ENCODE assay signal across 10 cellular contexts in the genomic region with DNA sequence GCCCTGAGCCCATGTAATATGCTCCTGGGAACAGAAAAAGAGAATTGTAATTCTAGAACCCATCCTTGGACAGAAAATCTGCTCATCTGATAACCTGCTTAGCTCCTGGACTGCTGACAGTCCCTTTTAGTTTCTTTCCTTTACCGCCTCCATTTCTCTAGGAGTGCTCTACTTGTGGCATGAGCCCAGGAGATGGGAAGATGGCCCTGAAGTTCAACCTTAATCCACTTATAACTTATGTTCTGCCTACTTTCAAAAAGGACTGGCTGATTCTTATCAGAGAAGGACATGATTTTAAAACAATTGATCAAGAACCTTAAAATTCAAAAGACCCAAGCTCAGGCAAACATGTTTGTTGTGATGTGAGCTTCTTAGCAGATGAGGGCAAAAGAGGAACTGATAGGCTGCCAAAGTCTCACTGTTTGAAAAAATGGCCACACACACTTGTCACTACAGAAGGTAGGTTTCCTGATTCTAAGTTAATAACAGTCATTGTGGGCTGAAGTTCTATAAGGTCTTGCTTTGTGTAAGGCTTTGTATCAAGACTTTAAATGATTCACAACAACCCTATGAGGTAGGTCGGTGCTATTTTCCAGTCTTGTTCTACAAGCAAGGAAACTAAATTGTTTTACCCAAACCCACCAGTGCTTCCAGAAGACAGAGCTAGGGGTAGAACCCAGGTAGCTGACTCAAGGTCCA.
DNase-seq lines count a peak whose midpoint lies in the region; ATAC-seq lines count a peak whose summit lies in the region.
"Had no signal": no experiment of that assay in that cellular context is flagged by ENCODE, and none has a peak within 500 bp of the region (broad histone marks: within the 10 kb centered on the region; RNA-seq: fewer than 3 reads in every experiment).

No MANE protein-coding gene starts in this region.

- peak; percentile 61 for ATAC-seq in HG02763 (IDR thresholded peaks at IDR 0.05; ENCODE audit: unreplicated experiment)
- peak; percentile 64 for ATAC-seq in stimulated activated effector memory CD8-positive, alpha-beta T cell treated with anti-CD3 and anti-CD28 coated beads, Interleukin-12 subunit alpha, Interleukin-12 subunit beta, amount 100 ng/mL, for 72 hours
- ATAC-seq: HCT116 had no signal

- H3K27ac Mint-ChIP-seq in stimulated activated effector memory CD8-positive, alpha-beta T cell treated with anti-CD3 and anti-CD28 coated beads, Interleukin-12 subunit alpha, Interleukin-12 subunit beta, amount 100 ng/mL, for 72 hours = peak overlapping the region; percentile 81

- peak overlapping the region; percentile 17 for H3K4me3 Mint-ChIP-seq in stimulated activated effector memory CD8-positive, alpha-beta T cell treated with anti-CD3 and anti-CD28 coated beads, Interleukin-12 subunit alpha, Interleukin-12 subunit beta, amount 100 ng/mL, for 72 hours

- H3K36me3 Mint-ChIP-seq in stimulated activated effector memory CD8-positive, alpha-beta T cell treated with anti-CD3 and anti-CD28 coated beads, Interleukin-12 subunit alpha, Interleukin-12 subunit beta, amount 100 ng/mL, for 72 hours = peaks cover 6% of the 10 kb centered on the region

- peaks cover 66% of the 10 kb centered on the region for H3K4me1 Mint-ChIP-seq in stimulated activated effector memory CD8-positive, alpha-beta T cell treated with anti-CD3 and anti-CD28 coated beads, Interleukin-12 subunit alpha, Interleukin-12 subunit beta, amount 100 ng/mL, for 72 hours

- no peaks in the 10 kb centered on the region for H3K9me3 Mint-ChIP-seq in stimulated activated effector memory CD8-positive, alpha-beta T cell treated with anti-CD3 and anti-CD28 coated beads, Interleukin-12 subunit alpha, Interleukin-12 subunit beta, amount 100 ng/mL, for 72 hours

- DNase-seq in NOMO-1 treated with DMSO at 0.1 percent for 48 hours (lab: John Stamatoyannopoulos, UW; ENCODE audit: unreplicated experiment) (peak; percentile 32), NOMO-1 treated with dmso at 0.1 percent for 144 hours (lab: John Stamatoyannopoulos, UW; ENCODE audit: unreplicated experiment) (no peak), RPMI8226 (peak; percentile 16), MV-4-11 (lab: John Stamatoyannopoulos, UW) (no peak), nucleus accumbens (lab: John Stamatoyannopoulos, UW) (no peak), NCI-H82 (lab: John Stamatoyannopoulos, UW) (no peak)
- no peak for DNase-seq in stimulated activated effector memory CD8-positive, alpha-beta T cell treated with anti-CD3 and anti-CD28 coated beads, Interleukin-12 subunit alpha, Interleukin-12 subunit beta, amount 100 ng/mL, for 72 hours (ENCODE audit: low spot score in 2 of 2)
- DNase-seq: effector CD8-positive, alpha-beta T cell had no signal

Comparison
In these comparisons a context has a peak if more than half of its experiments do, and no peak if none do; other contexts are left out.
1. DNase-seq: peak in NOMO-1 treated with DMSO at 0.1 percent for 48 hours (single experiment) and RPMI8226 (single experiment); none in NOMO-1 treated with dmso at 0.1 percent for 144 hours (single experiment), stimulated activated effector memory CD8-positive, alpha-beta T cell treated with anti-CD3 and anti-CD28 coated beads, Interleukin-12 subunit alpha, Interleukin-12 subunit beta, amount 100 ng/mL, for 72 hours (0 of 2), MV-4-11 (single experiment), nucleus accumbens (0 of 56) and NCI-H82 (single experiment).